ENCODE assay signal across 9 cellular contexts in genomic region chr3:129577925-129578742, GRCh38. TPM values are rescaled to one million over a fixed set of nuclear protein-coding genes. Genes with fewer than 3 reads are reported as not detected.
DNase-seq lines count a peak whose midpoint lies in the region; ATAC-seq and TF ChIP-seq lines count a peak whose summit lies in the region.
"Had no signal": no experiment of that assay in that cellular context is flagged by ENCODE, and none has a peak within 500 bp of the region (broad histone marks: within the 10 kb centered on the region; RNA-seq: fewer than 3 reads in every experiment).

No MANE protein-coding gene starts in this region.

- ATAC-seq in HG02588 (IDR thresholded peaks at IDR 0.05; ENCODE audit: unreplicated experiment): peak; percentile 43
- no peak for ATAC-seq in GM18873 (IDR thresholded peaks at IDR 0.05; ENCODE audit: low FRiP score, unreplicated experiment)

- POLR2A ChIA-PET in GM10248 (lab: Yijun Ruan, JAX): no interaction called here

- no peak overlapping the region for H3K4me3 ChIP-seq in SJCRH30

- peak overlapping the region; percentile 56 for H3K27ac ChIP-seq in SJCRH30

- DNase-seq in GM10248 (ENCODE audit: extremely low spot score) (peak; percentile 79), SJCRH30 (peak; percentile 66 to 69), medulla oblongata (ENCODE audit: extremely low spot score) (peak; percentile 62), SHP77 treated with DMSO at 0.1 percent for 48 hours (lab: John Stamatoyannopoulos, UW) (no peak), NCI-H226 (no peak)
- no peak for DNase-seq in central memory CD4-positive, alpha-beta T cell

- peaks cover 46% of the 10 kb centered on the region for H3K4me1 ChIP-seq in SJCRH30

- no peak for TF ChIP-seq CTCF in GM10248 (IDR thresholded peaks at IDR 0.05; ENCODE audit: control extremely low read depth, extremely low read depth, low read depth, missing control alignments)

- no peaks in the 10 kb centered on the region for H3K9me3 ChIP-seq in SJCRH30 (replicated peaks)

- CTCF ChIA-PET in GM10248 (lab: Yijun Ruan, JAX): interaction anchor here (1.6 to 2.1 kb wide), 2 partner anchors 12 to 88 kb away, joined by 5 to 8 read pairs; no protein-coding TSS in a partner anchor

- no peaks in the 10 kb centered on the region for H3K27me3 ChIP-seq in SJCRH30

- 0 out of 2 replicates have a peak, but pooled peaks cover 3% of the 10 kb centered on the region for H3K36me3 ChIP-seq in SJCRH30

RNA-seq across cellular contexts. Expression of gene PLXND1, which starts 28.3 kb away (rescaled TPM):
- total RNA-seq in SJCRH30 (2014; rRNA removed; shearing (Covaris generic)): 91.1 and 95.8 TPM in 2 replicates

RNA-seq across cellular contexts. Expression of gene H1-8, which starts 35.2 kb away (rescaled TPM):
- total RNA-seq in SJCRH30 (2014; rRNA removed; shearing (Covaris generic)): not detected in 2 replicates
- total RNA-seq: temporal lobe had no signal

RNA-seq across cellular contexts. Expression of gene RHO, which starts 49.7 kb away (rescaled TPM):
- total RNA-seq in SJCRH30 (2014; rRNA removed; shearing (Covaris generic)): not detected in 2 replicates
- total RNA-seq: temporal lobe had no signal

Comparison
In these comparisons a context has a peak if more than half of its experiments do, and no peak if none do; other contexts are left out.
1. DNase-seq: peak in GM10248 (single experiment), SJCRH30 (2 of 2) and medulla oblongata (single experiment); none in SHP77 treated with DMSO at 0.1 percent for 48 hours (single experiment), central memory CD4-positive, alpha-beta T cell (single experiment) and NCI-H226 (single experiment).